ENCODE assay signal across 8 cellular contexts in the genomic region with DNA sequence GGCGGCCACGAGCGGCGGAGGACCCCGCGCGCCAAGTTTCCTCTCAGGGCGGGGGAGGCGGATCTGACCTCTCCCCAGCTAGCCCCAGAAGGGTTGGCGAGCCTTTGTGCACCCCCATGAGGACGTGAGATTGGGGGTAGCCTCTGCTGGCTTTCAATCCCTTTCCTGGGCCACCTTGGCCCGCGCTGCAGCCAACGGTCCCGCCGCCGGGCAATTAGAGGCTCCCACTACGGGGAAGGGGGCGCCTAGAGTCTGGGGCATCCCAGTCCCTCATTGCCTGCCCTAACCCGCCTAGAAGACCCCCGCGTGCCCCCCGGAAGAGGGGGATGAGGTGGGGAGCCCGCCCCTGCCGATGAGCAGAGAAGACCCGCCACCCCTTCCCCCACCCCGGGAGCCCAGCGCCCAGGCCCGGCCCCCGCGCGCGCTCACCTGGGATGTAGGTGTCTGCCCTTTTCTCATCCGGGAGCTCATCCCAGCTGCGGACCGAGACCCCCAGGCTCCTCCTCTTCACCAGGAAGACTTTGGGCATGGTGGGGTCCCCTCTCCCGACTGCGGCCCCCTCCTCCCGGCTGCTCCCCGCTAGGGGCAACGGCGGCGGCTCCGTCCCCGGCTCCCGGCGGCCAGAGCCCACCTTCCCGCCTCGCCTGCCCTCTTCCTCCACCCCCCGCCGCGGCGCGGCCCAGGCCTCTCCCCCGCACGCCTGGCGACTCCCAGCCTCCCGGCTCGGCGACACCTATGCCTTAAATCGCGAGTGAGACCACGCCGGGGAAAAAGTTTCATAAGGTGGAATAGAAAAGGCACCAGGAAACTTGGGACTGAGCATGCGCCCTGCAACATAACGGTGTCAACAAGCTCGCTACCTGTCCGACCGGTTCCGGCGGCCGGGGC. TPM values are rescaled to one million over a fixed set of nuclear protein-coding genes. Genes with fewer than 3 reads are reported as not detected.
DNase-seq lines count a peak whose midpoint lies in the region; ATAC-seq, FAIRE-seq and TF ChIP-seq lines count a peak whose summit lies in the region.

A gene (minus strand): TSS at position 811 of the 888 bp plus-strand sequence. CDS start 282 bp downstream, at position 529.

- H3K27ac Mint-ChIP-seq in MCF 10A (ENCODE audit: low read depth, unreplicated experiment): no peak within 1 kb of the TSS

- no peaks in the 10 kb centered on the region for H3K79me1 ChIP-seq in mesenchymal stem cell (replicated peaks; ENCODE audit: low read length, poor library complexity, severe bottlenecking)

- no peak within 1 kb of the TSS for H3K4ac ChIP-seq in mesenchymal stem cell (ENCODE audit: low read depth in 1 of 2, low read length in 2 of 2)

- intact Hi-C loops in MCF 10A (cut with micrococcal nuclease): no loop called here

- H2BK15ac ChIP-seq in mesenchymal stem cell (ENCODE audit: low read depth, poor library complexity, severe bottlenecking): no peak within 1 kb of the TSS

- no peak within 1 kb of the TSS for H3K9ac ChIP-seq in mesenchymal stem cell (ENCODE audit: low read length)

- peaks cover 20% of the 10 kb centered on the region for H3K4me1 Mint-ChIP-seq in MCF 10A (ENCODE audit: insufficient read depth, unreplicated experiment)

- no peak within 1 kb of the TSS for H3K14ac ChIP-seq in mesenchymal stem cell (ENCODE audit: low read length in 2 of 2)

- H3K4me3 Mint-ChIP-seq in MCF 10A (ENCODE audit: unreplicated experiment): peak within 1 kb of the TSS; percentile 71

- H3K36me3 ChIP-seq in mesenchymal stem cell (ENCODE audit: control insufficient read depth in 1 of 2, insufficient read depth in 2 of 2, low read depth in 1 of 2, low read length in 2 of 2): no peaks in the 10 kb centered on the region

- peak within 1 kb of the TSS in 1 of 2 experiments; percentile 20 for H3K4me3 ChIP-seq in mesenchymal stem cell (ENCODE audit: insufficient read depth in 1 of 2, low read depth in 1 of 2, low read length in 2 of 2)

- peaks cover 30% of the 10 kb centered on the region for H3K27me3 Mint-ChIP-seq in MCF 10A (ENCODE audit: insufficient read depth, unreplicated experiment)

- FAIRE-seq in urothelium cell line (lab: Jason Lieb, UNC): no peak

- no peak within 1 kb of the TSS for H3K27ac ChIP-seq in mesenchymal stem cell (ENCODE audit: low read length, poor library complexity, severe bottlenecking)

- CTCF ChIA-PET in MCF 10A (lab: Yijun Ruan, JAX): interaction anchor here (0.6 to 1.4 kb wide), 9 partner anchors 9 to 221 kb away, joined by 3 to 4 read pairs (median 3); no protein-coding TSS in a partner anchor

- no peak within 1 kb of the TSS for H2BK5ac ChIP-seq in mesenchymal stem cell (ENCODE audit: low read depth, low read length, poor library complexity, severe bottlenecking)

- no peak within 1 kb of the TSS for H4K8ac ChIP-seq in mesenchymal stem cell (ENCODE audit: low read length)

- H3K9me3 ChIP-seq in mesenchymal stem cell (ENCODE audit: control insufficient read depth, low read length): no peaks in the 10 kb centered on the region

- H3K18ac ChIP-seq in mesenchymal stem cell (ENCODE audit: low read depth in 1 of 2, low read length in 2 of 2): no peak within 1 kb of the TSS

- DNase-seq in ELF-1 (ENCODE audit: low read depth, low spot score) (peak; percentile 81), NCI-H1417 (lab: John Stamatoyannopoulos, UW) (peak; percentile 50 to 90 (median 90)), MCF 10A (ENCODE audit: unreplicated experiment) (peak; percentile 51), mesenchymal stem cell (no peak), urothelium cell line (ENCODE audit: low spot score) (peak; percentile 50)
- DNase-seq in stimulated activated CD4-positive, alpha-beta T cell treated with anti-CD3 and anti-CD28 coated beads, Interleukin-4, amount 100 ng/mL, for 24 hours: no peak
- no peak for DNase-seq in activated CD4-positive, alpha-beta T cell treated with anti-CD3 and anti-CD28 coated beads, Interleukin-2, amount 50 U/mL, for 1 hour

- no peak for ATAC-seq in HG03378 (IDR thresholded peaks at IDR 0.05; ENCODE audit: unreplicated experiment)

- no peak within 1 kb of the TSS for H2BK12ac ChIP-seq in mesenchymal stem cell (ENCODE audit: low read length in 2 of 2)

- BruUV-seq in MCF 10A (replicated peaks; lab: Mats Ljungman, UMichigan): no TSS peak

- WGBS in mesenchymal stem cell: 1% methylated on average over 63 of the region's 72 CpGs

- no peak within 1 kb of the TSS for H3K23ac ChIP-seq in mesenchymal stem cell (ENCODE audit: low read length in 2 of 2)

- POLR2A ChIA-PET in MCF 10A (lab: Yijun Ruan, JAX): interaction anchor here (0.6 to 4.2 kb wide), 21 partner anchors 12 to 526 kb away, joined by 3 to 19 read pairs (median 4); a partner anchor contains a TSS

- H4K91ac ChIP-seq in mesenchymal stem cell (ENCODE audit: low read length): peak within 1 kb of the TSS; percentile 7

- H3K9me3 Mint-ChIP-seq in MCF 10A (ENCODE audit: unreplicated experiment): no peaks in the 10 kb centered on the region

- no peak for TF ChIP-seq CTCF in MCF 10A (IDR thresholded peaks at IDR 0.05; ENCODE audit: unreplicated experiment)

- H3K4me1 ChIP-seq in mesenchymal stem cell (ENCODE audit: control insufficient read depth, insufficient read depth, low read depth, low read length): peaks cover 24% of the 10 kb centered on the region

- H2AK5ac ChIP-seq in mesenchymal stem cell (ENCODE audit: low read length, severe bottlenecking): no peak within 1 kb of the TSS

- peak within 1 kb of the TSS; percentile 92 for H3K4me2 ChIP-seq in mesenchymal stem cell (ENCODE audit: low read length, poor library complexity, severe bottlenecking)

- H3K36me3 Mint-ChIP-seq in MCF 10A (ENCODE audit: insufficient read depth, unreplicated experiment): no peaks in the 10 kb centered on the region

- H2AFZ ChIP-seq in mesenchymal stem cell (ENCODE audit: low read depth, low read length): no peak within 1 kb of the TSS

- peaks cover 84 to 94% of the 10 kb centered on the region in 2 experiments for H3K27me3 ChIP-seq in mesenchymal stem cell (ENCODE audit: control insufficient read depth in 1 of 2, insufficient read depth in 1 of 2, low read length in 2 of 2)

- H2BK120ac ChIP-seq in mesenchymal stem cell (ENCODE audit: low read depth, low read length): no peak within 1 kb of the TSS

RNA-seq across cellular contexts. Expression of the gene that starts here (rescaled TPM):
- total RNA-seq in MCF 10A (2022): 2.0 and 2.1 TPM in 2 replicates
- not detected for polyA plus RNA-seq in mesenchymal stem cell (2013, experiment 1 of 2)
- not detected for polyA plus RNA-seq in mesenchymal stem cell (2013, experiment 2 of 2)

Comparison
In these comparisons a context has a peak if more than half of its experiments do, and no peak if none do; other contexts are left out.
1. DNase-seq: peak in ELF-1 (single experiment), NCI-H1417 (3 of 3), MCF 10A (single experiment) and urothelium cell line (single experiment); none in mesenchymal stem cell (single experiment), stimulated activated CD4-positive, alpha-beta T cell treated with anti-CD3 and anti-CD28 coated beads, Interleukin-4, amount 100 ng/mL, for 24 hours (single experiment) and activated CD4-positive, alpha-beta T cell treated with anti-CD3 and anti-CD28 coated beads, Interleukin-2, amount 50 U/mL, for 1 hour (single experiment).